In the genomic region with DNA sequence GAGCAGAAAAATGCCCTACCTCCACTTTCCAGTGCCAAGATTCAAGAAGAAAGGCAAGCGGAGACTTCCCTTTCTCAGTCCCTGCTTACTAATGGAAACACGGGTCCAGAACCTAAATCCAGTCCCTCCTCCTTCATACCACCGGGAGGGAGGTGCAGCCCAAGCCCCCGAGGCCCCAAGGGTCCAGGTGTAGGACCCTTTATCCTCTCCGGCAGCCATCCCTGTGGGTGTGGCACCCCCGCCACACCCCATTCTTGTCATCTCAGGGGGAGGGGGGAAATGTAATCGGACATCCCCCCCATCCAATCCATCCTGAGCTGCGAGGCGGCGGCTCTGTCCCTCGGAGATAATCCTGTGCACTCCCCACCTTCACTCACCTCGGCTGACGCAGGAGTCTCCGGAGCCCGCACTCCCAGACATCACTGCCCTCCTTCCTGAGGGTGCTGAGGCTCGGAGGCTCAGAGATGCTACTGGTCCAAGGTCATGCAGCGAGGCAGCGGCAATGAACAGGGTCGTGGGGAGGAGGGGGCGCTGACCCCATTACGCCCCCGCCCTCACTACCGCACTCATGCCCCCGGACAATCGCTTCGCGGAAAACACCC, we compare ENCODE assay signal across 1 cellular context.
TF ChIP-seq lines count a peak whose summit lies in the region.

No MANE protein-coding gene starts in this region.

TF ChIP-seq in K562, 482 proteins besides CTCF, POLR2A, EP300 and RAD21 (continued from another document):
- TF ChIP-seq, protein P1, sequence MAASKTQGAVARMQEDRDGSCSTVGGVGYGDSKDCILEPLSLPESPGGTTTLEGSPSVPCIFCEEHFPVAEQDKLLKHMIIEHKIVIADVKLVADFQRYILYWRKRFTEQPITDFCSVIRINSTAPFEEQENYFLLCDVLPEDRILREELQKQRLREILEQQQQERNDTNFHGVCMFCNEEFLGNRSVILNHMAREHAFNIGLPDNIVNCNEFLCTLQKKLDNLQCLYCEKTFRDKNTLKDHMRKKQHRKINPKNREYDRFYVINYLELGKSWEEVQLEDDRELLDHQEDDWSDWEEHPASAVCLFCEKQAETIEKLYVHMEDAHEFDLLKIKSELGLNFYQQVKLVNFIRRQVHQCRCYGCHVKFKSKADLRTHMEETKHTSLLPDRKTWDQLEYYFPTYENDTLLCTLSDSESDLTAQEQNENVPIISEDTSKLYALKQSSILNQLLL (CRISPR knock-in tag; IDR thresholded peaks at IDR 0.05; ENCODE audit: borderline replicate concordance): no peak
- TF ChIP-seq TAL1 (IDR thresholded peaks at IDR 0.05) (peak; percentile 26; the same call in 1 of the 2 replicates), ZNF717 (CRISPR knock-in tag; IDR thresholded peaks at IDR 0.05) (no peak), RBM22 (IDR thresholded peaks at IDR 0.05; ENCODE audit: low read depth, low read length, poor library complexity, severe bottlenecking) (no peak), PYGO2 (tag; IDR thresholded peaks at IDR 0.05) (no peak)
